In the genomic region with DNA sequence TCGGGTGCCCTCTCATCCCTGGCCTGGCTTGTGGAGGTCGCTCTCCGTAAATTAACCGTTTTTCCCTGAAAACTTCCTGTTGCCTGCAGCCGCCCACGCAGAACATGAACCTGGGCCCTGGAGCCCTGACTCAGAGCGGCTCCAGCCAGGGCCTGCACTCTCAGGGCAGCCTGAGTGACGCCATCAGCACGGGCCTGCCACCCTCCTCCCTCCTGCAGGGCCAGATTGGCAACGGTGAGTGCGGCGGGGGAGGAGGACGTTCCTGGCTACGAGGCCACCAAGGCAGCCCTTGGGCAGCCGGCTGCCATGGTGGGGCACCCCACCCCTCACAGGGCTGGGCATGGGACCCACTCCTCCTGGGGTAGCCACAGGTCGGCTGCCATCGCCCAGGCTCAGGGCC, we compare ENCODE assay signal across 1 cellular context.
TF ChIP-seq lines count a peak whose summit lies in the region.

No MANE protein-coding gene starts in this region.

TF ChIP-seq in HCT116, 20 proteins besides CTCF, POLR2A, EP300 and RAD21:
- TF ChIP-seq ELF1 (IDR thresholded peaks at IDR 0.05; ENCODE audit: borderline replicate concordance, low read depth) (no peak), EGR1 (IDR thresholded peaks at IDR 0.05; ENCODE audit: low read depth) (peak; percentile 97), TCF7L2 (IDR thresholded peaks at IDR 0.05; ENCODE audit: borderline replicate concordance, extremely low read depth, insufficient read depth, insufficient read length) (no peak), SP1 (IDR thresholded peaks at IDR 0.05; ENCODE audit: low read depth) (peak; percentile 54)
- TF ChIP-seq, protein P1, sequence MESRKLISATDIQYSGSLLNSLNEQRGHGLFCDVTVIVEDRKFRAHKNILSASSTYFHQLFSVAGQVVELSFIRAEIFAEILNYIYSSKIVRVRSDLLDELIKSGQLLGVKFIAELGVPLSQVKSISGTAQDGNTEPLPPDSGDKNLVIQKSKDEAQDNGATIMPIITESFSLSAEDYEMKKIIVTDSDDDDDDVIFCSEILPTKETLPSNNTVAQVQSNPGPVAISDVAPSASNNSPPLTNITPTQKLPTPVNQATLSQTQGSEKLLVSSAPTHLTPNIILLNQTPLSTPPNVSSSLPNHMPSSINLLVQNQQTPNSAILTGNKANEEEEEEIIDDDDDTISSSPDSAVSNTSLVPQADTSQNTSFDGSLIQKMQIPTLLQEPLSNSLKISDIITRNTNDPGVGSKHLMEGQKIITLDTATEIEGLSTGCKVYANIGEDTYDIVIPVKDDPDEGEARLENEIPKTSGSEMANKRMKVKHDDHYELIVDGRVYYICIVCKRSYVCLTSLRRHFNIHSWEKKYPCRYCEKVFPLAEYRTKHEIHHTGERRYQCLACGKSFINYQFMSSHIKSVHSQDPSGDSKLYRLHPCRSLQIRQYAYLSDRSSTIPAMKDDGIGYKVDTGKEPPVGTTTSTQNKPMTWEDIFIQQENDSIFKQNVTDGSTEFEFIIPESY (IDR thresholded peaks at IDR 0.05; ENCODE audit: extremely low read depth, insufficient replicate concordance, low read length) = no peak
